ENCODE assay signal across 22 cellular contexts in genomic region chr9:121673576-121673975, GRCh38. TPM values are rescaled to one million over a fixed set of nuclear protein-coding genes. Genes with fewer than 3 reads are reported as not detected.
DNase-seq lines count a peak whose midpoint lies in the region; FAIRE-seq and TF ChIP-seq lines count a peak whose summit lies in the region.
"Had no signal": no experiment of that assay in that cellular context is flagged by ENCODE, and none has a peak within 500 bp of the region (broad histone marks: within the 10 kb centered on the region; RNA-seq: fewer than 3 reads in every experiment).

No MANE protein-coding gene starts in this region.

- H3K27me3 ChIP-seq in bronchial epithelial cell (ENCODE audit: control insufficient read depth, insufficient read depth, low read length) (no peaks in the 10 kb centered on the region), ascending aorta (no peaks in the 10 kb centered on the region), colonic mucosa (no peaks in the 10 kb centered on the region)
- H3K27me3 ChIP-seq: BE2C had no signal

- H3K36me3 ChIP-seq in bronchial epithelial cell (ENCODE audit: control insufficient read depth, insufficient read depth, low read length) = no peaks in the 10 kb centered on the region
- H3K36me3 ChIP-seq in ascending aorta = peaks cover 0 to under 1% of the 10 kb centered on the region in 2 donors
- no peaks in the 10 kb centered on the region for H3K36me3 ChIP-seq in colonic mucosa
- H3K36me3 ChIP-seq: BE2C had no signal

- intact Hi-C loops in ascending aorta (cut with DNase I) = no loop called here
- intact Hi-C loops in colonic mucosa (cut with DNase I) = no loop called here

- FAIRE-seq in bronchial epithelial cell (lab: Jason Lieb, UNC) = peak; percentile 32
- FAIRE-seq: A204.1, D721Med, G401.6, GM12891, GM18507 had no signal

- peak overlapping the region; percentile 56 for H3K4me3 Mint-ChIP-seq in endothelial cell (ENCODE audit: unreplicated experiment)
- no peak overlapping the region for H3K4me3 Mint-ChIP-seq in nephron progenitor cell
- no peak overlapping the region for H3K4me3 Mint-ChIP-seq in progenitor cell of endocrine pancreas (ENCODE audit: low read depth)
- H3K4me3 Mint-ChIP-seq in T-helper 2 cell treated with Interferon-gamma antibody and Interleukin-4, amounts not matched to agents 5 μg/mL and 100 μg/mL, for 36 hours = no peak overlapping the region
- H3K4me3 Mint-ChIP-seq: CD4-positive, CD25-positive, alpha-beta regulatory T cell; GM23338; HFFc6 had no signal

- H3K36me3 Mint-ChIP-seq in endothelial cell (ENCODE audit: low read depth, unreplicated experiment) (peaks cover 16% of the 10 kb centered on the region), nephron progenitor cell (ENCODE audit: low read depth) (peaks cover 41% of the 10 kb centered on the region), progenitor cell of endocrine pancreas (ENCODE audit: insufficient read depth) (peaks cover 5% of the 10 kb centered on the region)
- H3K36me3 Mint-ChIP-seq in T-helper 2 cell treated with Interferon-gamma antibody and Interleukin-4, amounts not matched to agents 5 μg/mL and 100 μg/mL, for 36 hours (ENCODE audit: low read depth) = no peaks in the 10 kb centered on the region
- H3K36me3 Mint-ChIP-seq: CD4-positive, CD25-positive, alpha-beta regulatory T cell had no signal

- H3K9me3 ChIP-seq in ascending aorta = no peaks in the 10 kb centered on the region
- H3K9me3 ChIP-seq in colonic mucosa = no peaks in the 10 kb centered on the region
- H3K9me3 ChIP-seq: BE2C, Caco-2 had no signal

- H3K4me3 ChIP-seq in bronchial epithelial cell (ENCODE audit: low read depth, low read length) = no peak overlapping the region
- H3K4me3 ChIP-seq in ascending aorta = no peak overlapping the region
- no peak overlapping the region for H3K4me3 ChIP-seq in colonic mucosa
- H3K4me3 ChIP-seq: GM23338 had no signal

- no peaks in the 10 kb centered on the region for H3K9me3 Mint-ChIP-seq in endothelial cell (ENCODE audit: unreplicated experiment)
- H3K9me3 Mint-ChIP-seq in nephron progenitor cell = no peaks in the 10 kb centered on the region
- H3K9me3 Mint-ChIP-seq in progenitor cell of endocrine pancreas (ENCODE audit: low read depth) = no peaks in the 10 kb centered on the region
- H3K9me3 Mint-ChIP-seq in T-helper 2 cell treated with Interferon-gamma antibody and Interleukin-4, amounts not matched to agents 5 μg/mL and 100 μg/mL, for 36 hours = no peaks in the 10 kb centered on the region
- H3K9me3 Mint-ChIP-seq: GM23338 had no signal

- peaks cover 2% of the 10 kb centered on the region for H3K27me3 Mint-ChIP-seq in endothelial cell (ENCODE audit: unreplicated experiment)
- peaks cover 2% of the 10 kb centered on the region for H3K27me3 Mint-ChIP-seq in nephron progenitor cell (ENCODE audit: low read depth, poor library complexity)
- H3K27me3 Mint-ChIP-seq in progenitor cell of endocrine pancreas = no peaks in the 10 kb centered on the region
- no peaks in the 10 kb centered on the region for H3K27me3 Mint-ChIP-seq in T-helper 2 cell treated with Interferon-gamma antibody and Interleukin-4, amounts not matched to agents 5 μg/mL and 100 μg/mL, for 36 hours (ENCODE audit: low read depth)

- no peak overlapping the region for H3K27ac ChIP-seq in ascending aorta
- H3K27ac ChIP-seq in colonic mucosa = no peak overlapping the region
- H3K27ac ChIP-seq: HL-60 had no signal

- DNase-seq in bronchial epithelial cell (ENCODE audit: low read depth) (no peak), endothelial cell (ENCODE audit: low spot score) (no peak), nephron progenitor cell (no peak), retina (peak; percentile 1), progenitor cell of endocrine pancreas (ENCODE audit: low spot score, unreplicated experiment) (no peak), ascending aorta (ENCODE audit: low spot score in 2 of 2) (no peak), colonic mucosa (no peak)
- DNase-seq in T-helper 2 cell treated with Interferon-gamma antibody and Interleukin-4, amounts not matched to agents 5 μg/mL and 100 μg/mL, for 36 hours (ENCODE audit: low spot score) = no peak
- DNase-seq: ACHN; BE2C; C1 segment of cervical spinal cord; Caco-2; CD4-positive, CD25-positive, alpha-beta regulatory T cell; H7; HFFc6 had no signal

- H3K4me1 ChIP-seq in ascending aorta (no peaks in the 10 kb centered on the region), colonic mucosa (no peaks in the 10 kb centered on the region)
- H3K4me1 ChIP-seq: Caco-2 had no signal

- H3K27ac Mint-ChIP-seq in endothelial cell (ENCODE audit: unreplicated experiment) (no peak overlapping the region), nephron progenitor cell (peak overlapping the region; percentile 55), progenitor cell of endocrine pancreas (no peak overlapping the region)
- no peak overlapping the region for H3K27ac Mint-ChIP-seq in T-helper 2 cell treated with Interferon-gamma antibody and Interleukin-4, amounts not matched to agents 5 μg/mL and 100 μg/mL, for 36 hours
- H3K27ac Mint-ChIP-seq: CD4-positive, CD25-positive, alpha-beta regulatory T cell; GM23338; HFFc6 had no signal

- H3K9ac ChIP-seq in colonic mucosa (ENCODE audit: low read depth in 2 of 2, low read length in 2 of 2) = no peak overlapping the region

- H3K4me1 Mint-ChIP-seq in endothelial cell (ENCODE audit: unreplicated experiment) (peaks cover 17% of the 10 kb centered on the region), nephron progenitor cell (peaks cover 58% of the 10 kb centered on the region), progenitor cell of endocrine pancreas (ENCODE audit: low read depth) (peaks cover 2% of the 10 kb centered on the region)
- no peaks in the 10 kb centered on the region for H3K4me1 Mint-ChIP-seq in T-helper 2 cell treated with Interferon-gamma antibody and Interleukin-4, amounts not matched to agents 5 μg/mL and 100 μg/mL, for 36 hours (ENCODE audit: low read depth)
- H3K4me1 Mint-ChIP-seq: CD4-positive, CD25-positive, alpha-beta regulatory T cell had no signal

- TF ChIP-seq CTCF in bronchial epithelial cell (IDR thresholded peaks at IDR 0.05; ENCODE audit: insufficient read depth, low read length, severe bottlenecking) (no peak), endothelial cell (IDR thresholded peaks at IDR 0.05; ENCODE audit: unreplicated experiment) (no peak), nephron progenitor cell (IDR thresholded peaks at IDR 0.05) (no peak), progenitor cell of endocrine pancreas (IDR thresholded peaks at IDR 0.05; ENCODE audit: unreplicated experiment) (no peak), ascending aorta (IDR thresholded peaks at IDR 0.05) (no peak), colonic mucosa (IDR thresholded peaks at IDR 0.05) (no peak)

RNA-seq across cellular contexts. Expression of gene DAB2IP, which starts 22.1 kb away (rescaled TPM):
- 8.4 TPM in 2 replicates for total RNA-seq in bronchial epithelial cell
- total RNA-seq in endothelial cell (ENCODE audit: unreplicated experiment) = 104 TPM
- total RNA-seq in progenitor cell of endocrine pancreas = 63.2 and 67.8 TPM in 2 replicates
- total RNA-seq in ascending aorta = 71.6 TPM
- total RNA-seq in colonic mucosa = 100 to 1,000 TPM; 126 to 130 TPM
- total RNA-seq: CD4-positive, CD25-positive, alpha-beta regulatory T cell had no signal
